12 cellular contexts compared by ENCODE assay signal in the genomic region with DNA sequence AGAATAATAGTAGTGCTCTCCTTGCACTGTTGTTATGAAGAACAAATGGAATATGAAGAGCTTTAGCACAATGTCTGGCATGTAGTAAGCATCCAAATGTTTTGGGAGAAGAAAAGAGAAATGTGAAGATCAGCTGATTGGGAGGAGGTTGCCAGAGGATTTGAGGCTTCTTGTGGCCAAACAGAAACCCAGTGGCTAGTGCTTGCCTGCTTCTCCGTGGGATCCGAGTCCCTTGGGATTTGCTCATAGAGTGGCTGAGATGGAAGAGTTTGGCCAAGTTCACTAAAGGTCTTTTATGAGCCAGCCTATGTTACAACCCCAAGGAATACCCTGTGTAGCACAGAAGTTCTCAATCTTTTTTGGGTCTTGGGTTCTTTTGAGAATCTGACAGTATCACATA.
DNase-seq lines count a peak whose midpoint lies in the region; TF ChIP-seq lines count a peak whose summit lies in the region.
"Had no signal": no experiment of that assay in that cellular context is flagged by ENCODE, and none has a peak within 500 bp of the region (broad histone marks: within the 10 kb centered on the region; RNA-seq: fewer than 3 reads in every experiment).

No MANE protein-coding gene starts in this region.

- no peak overlapping the region for H3K9ac ChIP-seq in parathyroid adenoma
- H3K9ac ChIP-seq in smooth muscle cell (ENCODE audit: low read depth) = no peak overlapping the region

- no peaks in the 10 kb centered on the region for H3F3A ChIP-seq in smooth muscle cell (ENCODE audit: low read depth)

- H3K4me1 ChIP-seq in parathyroid adenoma (no peaks in the 10 kb centered on the region), transverse colon (peaks cover 0 to 6% (median 2%) of the 10 kb centered on the region in 4 donors), smooth muscle cell (ENCODE audit: low read depth) (no peaks in the 10 kb centered on the region)

- in situ Hi-C loops in transverse colon (cut with MboI; ENCODE audit: low pct_ligation_motif_present in 1 of 4, low pct_unique_long_range_greater_than_20kb in 1 of 4, low sequenced_read_pairs in 3 of 4) = no loop called here

- no peak for TF ChIP-seq CTCF in parathyroid adenoma (IDR thresholded peaks at IDR 0.05)
- TF ChIP-seq CTCF in transverse colon (IDR thresholded peaks at IDR 0.05) = no peak
- no peak for TF ChIP-seq CTCF in smooth muscle cell (IDR thresholded peaks at IDR 0.05; ENCODE audit: borderline replicate concordance, insufficient read depth, poor library complexity, severe bottlenecking)

- 96% methylated on average over 2 of the region's 2 CpGs; no CpG with 5 or more reads in 1 of the 2 donors for WGBS in transverse colon (ENCODE audit: low coverage in 1 of 2), 2 donors
- 90% methylated on average over 2 of the region's 2 CpGs for WGBS in smooth muscle cell (ENCODE audit: low lambda C conversion rate)

- peak overlapping the region; percentile 3 for H3K27ac ChIP-seq in caudate nucleus (ENCODE audit: low read depth, low read length)
- H3K27ac ChIP-seq in parathyroid adenoma = peak overlapping the region; percentile 38
- H3K27ac ChIP-seq in transverse colon = peak overlapping the region; percentile 18 to 57 (median 51)
- H3K27ac ChIP-seq in smooth muscle cell (ENCODE audit: low read depth) = no peak overlapping the region
- H3K27ac ChIP-seq: hepatocyte had no signal

- H2AFZ ChIP-seq in parathyroid adenoma = no peak overlapping the region
- H2AFZ ChIP-seq in smooth muscle cell (ENCODE audit: low read depth) = no peak overlapping the region
- H2AFZ ChIP-seq: hepatocyte had no signal

- H3K27me3 ChIP-seq in parathyroid adenoma (ENCODE audit: control insufficient read depth, insufficient read depth, low read length) (no peaks in the 10 kb centered on the region), transverse colon (no peaks in the 10 kb centered on the region), smooth muscle cell (ENCODE audit: low read depth) (no peaks in the 10 kb centered on the region)
- H3K27me3 ChIP-seq: hepatocyte had no signal

- H3K4me3 ChIP-seq in parathyroid adenoma (ENCODE audit: low read depth, low read length) (no peak overlapping the region), transverse colon (no peak overlapping the region), smooth muscle cell (no peak overlapping the region)
- H3K4me3 ChIP-seq: hepatocyte had no signal

- H3K36me3 ChIP-seq in parathyroid adenoma (ENCODE audit: control insufficient read depth, insufficient read depth, low read length) (no peaks in the 10 kb centered on the region), transverse colon (no peaks in the 10 kb centered on the region), smooth muscle cell (ENCODE audit: low read depth) (no peaks in the 10 kb centered on the region)

- H3K79me2 ChIP-seq in parathyroid adenoma (no peaks in the 10 kb centered on the region), smooth muscle cell (ENCODE audit: low read depth) (no peaks in the 10 kb centered on the region)
- H3K79me2 ChIP-seq: hepatocyte had no signal

- no peak for TF ChIP-seq EP300 in transverse colon (IDR thresholded peaks at IDR 0.05; ENCODE audit: low read depth)

- intact Hi-C loops in cardiac septum (cut with DNase I) (loop anchor here (5.0 kb wide), 1 partner anchor 151 kb away; no protein-coding TSS in a partner anchor), transverse colon (cut with DNase I; ENCODE audit: low total_unique reads) (no loop called here)

- no peak overlapping the region for H3K4me2 ChIP-seq in parathyroid adenoma (ENCODE audit: low read length)
- no peak overlapping the region for H3K4me2 ChIP-seq in smooth muscle cell
- H3K4me2 ChIP-seq: hepatocyte had no signal

- DNase-seq in caudate nucleus (lab: John Stamatoyannopoulos, UW) = no peak
- peak; percentile 14 for DNase-seq in cardiac septum (ENCODE audit: low spot score)
- no peak for DNase-seq in transverse colon
- DNase-seq in NK-92 (lab: John Stamatoyannopoulos, UW; ENCODE audit: unreplicated experiment) = no peak
- DNase-seq in smooth muscle cell (lab: John Stamatoyannopoulos, UW; ENCODE audit: unreplicated experiment) = no peak
- DNase-seq in NCI-H82 (lab: John Stamatoyannopoulos, UW) = no peak
- DNase-seq: activated CD4-positive, alpha-beta T cell treated with anti-CD3 and anti-CD28 coated beads, Interleukin-2, amount 10 ng/mL, durations not matched to agents 7 days and 5 days; activated CD8-positive, alpha-beta memory T cell treated with anti-CD3 and anti-CD28 coated beads, Interleukin-2, amount 50 U/mL, for 48 hours; activated naive CD4-positive, alpha-beta T cell; NCI-H1417 had no signal

- TF ChIP-seq POLR2A in transverse colon (IDR thresholded peaks at IDR 0.05) = no peak

- H4K20me1 ChIP-seq in smooth muscle cell (ENCODE audit: low read depth) = no peaks in the 10 kb centered on the region

- H3K9me3 ChIP-seq in parathyroid adenoma (ENCODE audit: control insufficient read depth, low read length) (no peaks in the 10 kb centered on the region), transverse colon (no peaks in the 10 kb centered on the region), smooth muscle cell (replicated peaks; ENCODE audit: low read depth) (no peaks in the 10 kb centered on the region)
